ENCODE assay signal across 19 cellular contexts in genomic region chr17:67496286-67496685, GRCh38.
"Had no signal": no experiment of that assay in that cellular context is flagged by ENCODE, and none has a peak within 500 bp of the region (broad histone marks: within the 10 kb centered on the region; RNA-seq: fewer than 3 reads in every experiment).

No MANE protein-coding gene starts in this region.

- H3K27me3 Mint-ChIP-seq: activated CD4-positive, alpha-beta memory T cell treated with anti-CD3 and anti-CD28 coated beads for 36 hours; naive B cell; stimulated activated naive B cell treated with anti-CD40 and anti-IgM and Interleukin-4, amounts not matched to agents 10 μg/mL and 1 μg/mL and 100 μg/mL, for 72 hours had no signal

- DNase-seq: activated CD4-positive, alpha-beta memory T cell treated with anti-CD3 and anti-CD28 coated beads for 36 hours; activated CD4-positive, alpha-beta T cell treated with anti-CD3 and anti-CD28 coated beads for 1 hour; activated gamma-delta T cell; activated T-cell treated with anti-CD3 and anti-CD28 coated beads, Interleukin-2, amount 50 U/mL, for 48 hours; amygdala; effector CD8-positive, alpha-beta T cell; foreskin melanocyte; islet precursor cell; mammary epithelial cell; naive B cell; posterior cingulate gyrus; stimulated activated CD4-positive, alpha-beta T cell treated with anti-CD3 and anti-CD28 coated beads, Interleukin-15, amount 100 ng/mL, for 24 hours; stimulated activated CD4-positive, alpha-beta T cell treated with anti-CD3 and anti-CD28 coated beads, Interleukin-4, amount 100 ng/mL, for 1 hour; stimulated activated naive B cell treated with anti-CD40 and anti-IgM and Interleukin-4, amounts not matched to agents 10 μg/mL and 1 μg/mL and 100 μg/mL, for 72 hours; upper lobe of left lung had no signal

- H3K4me1 Mint-ChIP-seq: naive B cell had no signal

- H3K4me3 Mint-ChIP-seq: activated CD4-positive, alpha-beta memory T cell treated with anti-CD3 and anti-CD28 coated beads for 36 hours; naive B cell; stimulated activated naive B cell treated with anti-CD40 and anti-IgM and Interleukin-4, amounts not matched to agents 10 μg/mL and 1 μg/mL and 100 μg/mL, for 72 hours had no signal

- H3K27ac Mint-ChIP-seq: activated CD4-positive, alpha-beta memory T cell treated with anti-CD3 and anti-CD28 coated beads for 36 hours; naive B cell; stimulated activated naive B cell treated with anti-CD40 and anti-IgM and Interleukin-4, amounts not matched to agents 10 μg/mL and 1 μg/mL and 100 μg/mL, for 72 hours had no signal

- H3K4me3 ChIP-seq: SK-N-MC, skin epidermis, suprapubic skin, upper lobe of left lung had no signal

- H3K36me3 Mint-ChIP-seq: activated naive CD4-positive, alpha-beta T cell treated with anti-CD3 and anti-CD28 coated beads, Interleukin-2, amount 50 U/mL, for 72 hours; naive B cell; stimulated activated naive B cell treated with anti-CD40 and anti-IgM and Interleukin-4, amounts not matched to agents 10 μg/mL and 1 μg/mL and 100 μg/mL, for 72 hours had no signal

- ATAC-seq: stimulated activated naive B cell treated with anti-CD40 and anti-IgM and Interleukin-4, amounts not matched to agents 10 μg/mL and 1 μg/mL and 100 μg/mL, for 72 hours had no signal
